ENCODE assay signal across 8 cellular contexts in genomic region chr4:139453371-139454110, GRCh38. TPM values are rescaled to one million over a fixed set of nuclear protein-coding genes. Genes with fewer than 3 reads are reported as not detected.
DNase-seq lines count a peak whose midpoint lies in the region; ATAC-seq and TF ChIP-seq lines count a peak whose summit lies in the region.

No MANE protein-coding gene starts in this region.

- ATAC-seq in GM19351 (IDR thresholded peaks at IDR 0.05; ENCODE audit: unreplicated experiment) (peak; percentile 83), HG03520 (IDR thresholded peaks at IDR 0.05; ENCODE audit: unreplicated experiment) (peak; percentile 86)

- H3K4me3 Mint-ChIP-seq in CD14-positive monocyte, result peak overlapping the region; percentile 96 to 98
- peak overlapping the region; percentile 87 for H3K4me3 Mint-ChIP-seq in activated CD4-positive, alpha-beta T cell treated with anti-CD3 and anti-CD28 coated beads, Interleukin-2, amount 10 ng/mL, durations not matched to agents 7 days and 5 days

- peaks cover 0 to 2% (median 0%) of the 10 kb centered on the region in 7 donors for H3K9me3 Mint-ChIP-seq in CD14-positive monocyte
- H3K9me3 Mint-ChIP-seq in activated CD4-positive, alpha-beta T cell treated with anti-CD3 and anti-CD28 coated beads, Interleukin-2, amount 10 ng/mL, durations not matched to agents 7 days and 5 days, result no peaks in the 10 kb centered on the region

- peak; percentile 30 for TF ChIP-seq CTCF in CD14-positive monocyte (IDR thresholded peaks at IDR 0.05)

- CTCF ChIA-PET in activated CD4-positive, alpha-beta T cell treated with anti-CD3 and anti-CD28 coated beads, Interleukin-2, amount 10 ng/mL, durations not matched to agents 7 days and 5 days (lab: Charles Lee), result interaction anchor here (0.7 to 1.2 kb wide), 6 partner anchors 9 to 157 kb away, joined by 3 to 4 read pairs (median 3); no protein-coding TSS in a partner anchor

- H3K27ac Mint-ChIP-seq in CD14-positive monocyte, result peak overlapping the region; percentile 95 to 99 (median 98)
- H3K27ac Mint-ChIP-seq in activated CD4-positive, alpha-beta T cell treated with anti-CD3 and anti-CD28 coated beads, Interleukin-2, amount 10 ng/mL, durations not matched to agents 7 days and 5 days, result peak overlapping the region; percentile 99

- intact Hi-C loops in CD14-positive monocyte (cut with micrococcal nuclease), result loop anchor here (5.0 to 10.0 kb wide), 3 partner anchors 104 to 1261 kb away; partner anchors contain the start of gene SETD7 (in 1 of the 2)

- H3K27me3 Mint-ChIP-seq in CD14-positive monocyte (ENCODE audit: low read depth in 3 of 3), result peaks cover 0 to 1% (median 0%) of the 10 kb centered on the region in 3 donors
- no peaks in the 10 kb centered on the region for H3K27me3 Mint-ChIP-seq in activated CD4-positive, alpha-beta T cell treated with anti-CD3 and anti-CD28 coated beads, Interleukin-2, amount 10 ng/mL, durations not matched to agents 7 days and 5 days

- peak; percentile 97 for DNase-seq in CD14-positive monocyte (ENCODE audit: low spot score)
- peak; percentile 96 to 99 for DNase-seq in NCI-H526 (lab: John Stamatoyannopoulos, UW)
- DNase-seq in activated CD4-positive, alpha-beta T cell treated with anti-CD3 and anti-CD28 coated beads, Interleukin-2, amount 10 ng/mL, durations not matched to agents 7 days and 5 days, result peak; percentile 98
- peak; percentile 91 for DNase-seq in cortex of kidney (lab: John Stamatoyannopoulos, UW)
- DNase-seq in left kidney (ENCODE audit: low read depth, low spot score), result peak; percentile 99
- peak; percentile 98 for DNase-seq in stimulated activated CD4-positive, alpha-beta T cell treated with anti-CD3 and anti-CD28 coated beads, Interleukin-1b, Interleukin-23, amount 100 ng/mL, for 48 hours

- H3K4me1 Mint-ChIP-seq in CD14-positive monocyte, result peaks cover 61% of the 10 kb centered on the region
- H3K4me1 Mint-ChIP-seq in activated CD4-positive, alpha-beta T cell treated with anti-CD3 and anti-CD28 coated beads, Interleukin-2, amount 10 ng/mL, durations not matched to agents 7 days and 5 days, result peaks cover 56% of the 10 kb centered on the region

- peaks cover 5 to 7% of the 10 kb centered on the region in 2 donors for H3K36me3 Mint-ChIP-seq in CD14-positive monocyte
- H3K36me3 Mint-ChIP-seq in activated CD4-positive, alpha-beta T cell treated with anti-CD3 and anti-CD28 coated beads, Interleukin-2, amount 10 ng/mL, durations not matched to agents 7 days and 5 days (ENCODE audit: low read depth), result peaks cover 4% of the 10 kb centered on the region

- POLR2A ChIA-PET in activated CD4-positive, alpha-beta T cell treated with anti-CD3 and anti-CD28 coated beads, Interleukin-2, amount 10 ng/mL, durations not matched to agents 7 days and 5 days (lab: Charles Lee), result interaction anchor here (0.7 kb wide), 1 partner anchor 151 kb away, joined by 4 read pairs; the partner anchor contains the start of gene NDUFC1

RNA-seq across cellular contexts. Expression of gene RAB33B, which starts 0.4 kb away (rescaled TPM):
- 1 to 10 TPM; 5.8 to 6.0 TPM for polyA plus RNA-seq in CD14-positive monocyte
- total RNA-seq in activated CD4-positive, alpha-beta T cell treated with anti-CD3 and anti-CD28 coated beads, Interleukin-2, amount 10 ng/mL, durations not matched to agents 7 days and 5 days, result 1 to 10 TPM; 7.3 TPM

Comparison
In these comparisons a context has a peak if more than half of its experiments do, and no peak if none do; other contexts are left out.
1. Peak in every context shown above with its lines: DNase-seq and ATAC-seq.